Comparison of ENCODE assay signal across 8 cellular contexts in the genomic region with DNA sequence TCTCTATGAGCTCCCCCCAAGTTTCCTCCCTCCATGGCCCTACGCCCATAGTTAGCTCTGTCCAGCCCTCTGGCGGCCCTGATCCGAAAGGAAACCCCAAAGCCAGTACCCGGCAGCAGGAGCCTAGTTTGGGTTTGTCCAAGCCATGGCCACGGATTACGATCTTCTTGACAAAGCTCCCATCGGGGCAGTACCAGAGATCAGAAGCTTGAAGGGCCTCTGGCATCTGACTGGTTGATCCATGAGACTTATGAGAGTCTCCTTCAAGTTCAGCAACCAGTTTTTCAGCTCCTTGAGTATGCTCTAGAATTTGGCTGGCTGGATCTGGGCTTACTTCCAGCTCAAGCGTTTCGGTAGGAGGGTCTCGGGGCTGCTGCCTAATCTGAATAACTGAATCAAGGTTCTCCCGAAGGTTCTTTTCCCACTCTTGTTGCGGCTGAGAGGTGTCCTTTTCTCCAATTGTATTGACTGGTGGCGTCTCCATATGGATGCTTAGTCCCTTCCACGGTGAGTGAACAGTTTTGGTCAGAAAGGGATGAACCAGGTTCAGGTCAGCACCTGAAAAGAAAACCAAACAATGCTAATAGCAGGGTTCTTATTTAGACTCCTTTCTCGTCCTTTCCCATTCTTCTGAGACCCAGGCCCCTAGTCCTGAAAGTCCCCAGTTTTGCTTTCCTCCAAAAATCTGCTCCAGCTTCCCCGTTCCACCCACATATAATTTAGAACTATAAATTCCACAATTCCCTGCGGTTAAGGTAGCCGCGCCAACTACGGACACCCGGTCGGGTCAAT. TPM values are rescaled to one million over a fixed set of nuclear protein-coding genes. Genes with fewer than 3 reads are reported as not detected.
DNase-seq lines count a peak whose midpoint lies in the region; ATAC-seq, FAIRE-seq and TF ChIP-seq lines count a peak whose summit lies in the region.

No MANE protein-coding gene starts in this region.

- peak overlapping the region; percentile 83 for H2AFZ ChIP-seq in keratinocyte (ENCODE audit: control insufficient read depth, low read length)

- H4K20me1 ChIP-seq in keratinocyte (ENCODE audit: control insufficient read depth, extremely low read depth, insufficient read depth, low read length) = no peaks in the 10 kb centered on the region

- dilution Hi-C loops in keratinocyte (cut with MboI; ENCODE audit: extremely low pct_ligation_motif_present, low sequenced_read_pairs) = no loop called here

- H3K27me3 ChIP-seq in keratinocyte (ENCODE audit: control insufficient read depth, extremely low read depth, insufficient read depth, low read length) = no peaks in the 10 kb centered on the region

- peak overlapping the region; percentile 75 for H3K9ac ChIP-seq in keratinocyte (ENCODE audit: control insufficient read depth, extremely low read depth, insufficient read depth, low read length)

- peak overlapping the region; percentile 76 for H3K4me2 ChIP-seq in keratinocyte (ENCODE audit: control insufficient read depth, extremely low read depth, insufficient read depth, low read depth, low read length)

- no peak for TF ChIP-seq CTCF in C4-2B (conservative IDR thresholded peaks at IDR 0.05)
- no peak for TF ChIP-seq CTCF in keratinocyte (optimal IDR thresholded peaks at IDR 0.05 in 1 of 3, IDR thresholded peaks at IDR 0.05 in 1 of 3, conservative IDR thresholded peaks at IDR 0.05 in 1 of 3; ENCODE audit: extremely low read depth in 1 of 3, insufficient read depth in 2 of 3, low read length in 3 of 3)

- no peaks in the 10 kb centered on the region for H3K36me3 ChIP-seq in keratinocyte (ENCODE audit: control insufficient read depth in 2 of 2, extremely low read depth in 1 of 2, insufficient read depth in 2 of 2, low read length in 2 of 2)

- H3K27ac ChIP-seq in C4-2B = peak overlapping the region; percentile 93
- H3K27ac ChIP-seq in angular gyrus (ENCODE audit: low read depth, low read length) = peak overlapping the region; percentile 88
- H3K27ac ChIP-seq in keratinocyte (ENCODE audit: control insufficient read depth, insufficient read depth, low read length) = peak overlapping the region; percentile 58

- H3K4me1 ChIP-seq in keratinocyte (ENCODE audit: control insufficient read depth, extremely low read depth, insufficient read depth, low read length) = peaks cover 23% of the 10 kb centered on the region

- H3K9me1 ChIP-seq in keratinocyte (ENCODE audit: control insufficient read depth, extremely low read depth, insufficient read depth, low read length) = no peaks in the 10 kb centered on the region

- peaks cover 18% of the 10 kb centered on the region for H3K79me2 ChIP-seq in keratinocyte (ENCODE audit: control insufficient read depth, insufficient read depth, low read length)

- H3K9me3 ChIP-seq in keratinocyte (ENCODE audit: control insufficient read depth, low read depth, low read length) = no peaks in the 10 kb centered on the region

- DNase-seq in keratinocyte (ENCODE audit: low read depth, low spot score) = no peak
- peak; percentile 89 for DNase-seq in superior temporal gyrus (ENCODE audit: extremely low spot score)
- DNase-seq in stimulated activated CD4-positive, alpha-beta T cell treated with anti-CD3 and anti-CD28 coated beads, Interleukin-12 subunit alpha, Interleukin-12 subunit beta, amount 100 ng/mL, for 4 hours = no peak

- FAIRE-seq in keratinocyte (lab: Jason Lieb, UNC) = no peak

- peak overlapping the region; percentile 60 to 89 (median 78) for H3K4me3 ChIP-seq in keratinocyte (ENCODE audit: control insufficient read depth in 2 of 3, extremely low read depth in 1 of 3, insufficient read depth in 2 of 3, low read depth in 1 of 3, low read length in 3 of 3)

- ATAC-seq in HG03095 (IDR thresholded peaks at IDR 0.05; ENCODE audit: unreplicated experiment) (peak; percentile 23), GM21619 (IDR thresholded peaks at IDR 0.05; ENCODE audit: unreplicated experiment) (no peak), HG02588 (IDR thresholded peaks at IDR 0.05; ENCODE audit: unreplicated experiment) (no peak)

RNA-seq across cellular contexts. Expression of a gene that starts 0.6 kb away (rescaled TPM):
- 4.2 to 5.6 TPM (median 4.9 TPM) in 3 replicates for polyA plus RNA-seq in keratinocyte
- 1.9 TPM for polyA plus RNA-seq in keratinocyte (2011; ENCODE audit: low read depth)
- 2.7 and 3.7 TPM in 2 replicates for polyA plus RNA-seq in keratinocyte (2011; cell fraction: cytosol; rRNA removed)
- polyA plus RNA-seq in keratinocyte (2011; cell fraction: nucleus; rRNA removed) = 4.7 and 5.5 TPM in 2 replicates
- 5.9 and 8.6 TPM in 2 replicates for polyA plus RNA-seq in keratinocyte (2012; ENCODE audit: low replicate concordance)
- polyA minus RNA-seq in keratinocyte = 2.2 to 6.9 TPM (median 3.8 TPM) in 3 replicates
- polyA minus RNA-seq in keratinocyte (2011; cell fraction: cytosol; rRNA and poly(A)+ RNA removed) = 1.9 TPM
- polyA minus RNA-seq in keratinocyte (2011; cell fraction: nucleus; rRNA and poly(A)+ RNA removed) = 0.93 and 1.8 TPM in 2 replicates

RNA-seq across cellular contexts. Expression of a gene that starts 1.4 kb away (rescaled TPM):
- polyA plus RNA-seq in keratinocyte = 30.4 to 51.2 TPM (median 37.9 TPM) in 3 replicates
- polyA plus RNA-seq in keratinocyte (2011; ENCODE audit: low read depth) = 35.1 TPM
- 23.5 and 24.3 TPM in 2 replicates for polyA plus RNA-seq in keratinocyte (2011; cell fraction: cytosol; rRNA removed)
- 132 and 149 TPM in 2 replicates for polyA plus RNA-seq in keratinocyte (2011; cell fraction: nucleus; rRNA removed)
- 46.0 and 46.4 TPM in 2 replicates for polyA plus RNA-seq in keratinocyte (2012; ENCODE audit: low replicate concordance)
- polyA minus RNA-seq in keratinocyte = 29.9 to 82.1 TPM (median 35.2 TPM) in 3 replicates
- 23.4 TPM for polyA minus RNA-seq in keratinocyte (2011; cell fraction: cytosol; rRNA and poly(A)+ RNA removed)
- polyA minus RNA-seq in keratinocyte (2011; cell fraction: nucleus; rRNA and poly(A)+ RNA removed) = 42.1 and 71.6 TPM in 2 replicates

RNA-seq across cellular contexts. Expression of a gene that starts 20.4 kb away (rescaled TPM):
- polyA plus RNA-seq in keratinocyte = 0.02 to 0.25 TPM (median 0.06 TPM) in 3 replicates
- polyA plus RNA-seq in keratinocyte (2011; ENCODE audit: low read depth) = 1.2 TPM
- 0.01 TPM in 2 replicates for polyA plus RNA-seq in keratinocyte (2011; cell fraction: cytosol; rRNA removed)
- polyA plus RNA-seq in keratinocyte (2011; cell fraction: nucleus; rRNA removed) = 0.22 and 0.29 TPM in 2 replicates
- polyA plus RNA-seq in keratinocyte (2012; ENCODE audit: low replicate concordance) = 0.17 and 1.5 TPM in 2 replicates
- under 0.01 to 0.43 TPM (median 0.30 TPM) in 3 replicates for polyA minus RNA-seq in keratinocyte
- polyA minus RNA-seq in keratinocyte (2011; cell fraction: cytosol; rRNA and poly(A)+ RNA removed) = not detected
- 0.39 and 0.95 TPM in 2 replicates for polyA minus RNA-seq in keratinocyte (2011; cell fraction: nucleus; rRNA and poly(A)+ RNA removed)

RNA-seq across cellular contexts. Expression of a gene that starts 22.2 kb away (rescaled TPM):
- 0.09 to 0.17 TPM (median 0.09 TPM) in 3 replicates for polyA plus RNA-seq in keratinocyte
- polyA plus RNA-seq in keratinocyte (2011; ENCODE audit: low read depth) = 0.39 TPM
- polyA plus RNA-seq in keratinocyte (2011; cell fraction: cytosol; rRNA removed) = 0.05 and 0.08 TPM in 2 replicates
- polyA plus RNA-seq in keratinocyte (2011; cell fraction: nucleus; rRNA removed) = 0.74 and 1.0 TPM in 2 replicates
- 0.38 and 0.66 TPM in 2 replicates for polyA plus RNA-seq in keratinocyte (2012; ENCODE audit: low replicate concordance)
- not detected in 3 replicates for polyA minus RNA-seq in keratinocyte
- not detected for polyA minus RNA-seq in keratinocyte (2011; cell fraction: cytosol; rRNA and poly(A)+ RNA removed)
- not detected in 2 replicates for polyA minus RNA-seq in keratinocyte (2011; cell fraction: nucleus; rRNA and poly(A)+ RNA removed)

RNA-seq across cellular contexts. Expression of a gene that starts 24.4 kb away (rescaled TPM):
- polyA plus RNA-seq in keratinocyte = 15.0 to 21.0 TPM (median 15.6 TPM) in 3 replicates
- 2.6 TPM for polyA plus RNA-seq in keratinocyte (2011; ENCODE audit: low read depth)
- 10.4 and 11.0 TPM in 2 replicates for polyA plus RNA-seq in keratinocyte (2011; cell fraction: cytosol; rRNA removed)
- 34.1 and 43.3 TPM in 2 replicates for polyA plus RNA-seq in keratinocyte (2011; cell fraction: nucleus; rRNA removed)
- 9.0 and 18.8 TPM in 2 replicates for polyA plus RNA-seq in keratinocyte (2012; ENCODE audit: low replicate concordance)
- polyA minus RNA-seq in keratinocyte = 10.8 to 14.1 TPM (median 12.3 TPM) in 3 replicates
- polyA minus RNA-seq in keratinocyte (2011; cell fraction: cytosol; rRNA and poly(A)+ RNA removed) = 11.5 TPM
- polyA minus RNA-seq in keratinocyte (2011; cell fraction: nucleus; rRNA and poly(A)+ RNA removed) = 11.8 and 23.7 TPM in 2 replicates
